Comparison of ENCODE assay signal across 1 cellular context in the genomic region with DNA sequence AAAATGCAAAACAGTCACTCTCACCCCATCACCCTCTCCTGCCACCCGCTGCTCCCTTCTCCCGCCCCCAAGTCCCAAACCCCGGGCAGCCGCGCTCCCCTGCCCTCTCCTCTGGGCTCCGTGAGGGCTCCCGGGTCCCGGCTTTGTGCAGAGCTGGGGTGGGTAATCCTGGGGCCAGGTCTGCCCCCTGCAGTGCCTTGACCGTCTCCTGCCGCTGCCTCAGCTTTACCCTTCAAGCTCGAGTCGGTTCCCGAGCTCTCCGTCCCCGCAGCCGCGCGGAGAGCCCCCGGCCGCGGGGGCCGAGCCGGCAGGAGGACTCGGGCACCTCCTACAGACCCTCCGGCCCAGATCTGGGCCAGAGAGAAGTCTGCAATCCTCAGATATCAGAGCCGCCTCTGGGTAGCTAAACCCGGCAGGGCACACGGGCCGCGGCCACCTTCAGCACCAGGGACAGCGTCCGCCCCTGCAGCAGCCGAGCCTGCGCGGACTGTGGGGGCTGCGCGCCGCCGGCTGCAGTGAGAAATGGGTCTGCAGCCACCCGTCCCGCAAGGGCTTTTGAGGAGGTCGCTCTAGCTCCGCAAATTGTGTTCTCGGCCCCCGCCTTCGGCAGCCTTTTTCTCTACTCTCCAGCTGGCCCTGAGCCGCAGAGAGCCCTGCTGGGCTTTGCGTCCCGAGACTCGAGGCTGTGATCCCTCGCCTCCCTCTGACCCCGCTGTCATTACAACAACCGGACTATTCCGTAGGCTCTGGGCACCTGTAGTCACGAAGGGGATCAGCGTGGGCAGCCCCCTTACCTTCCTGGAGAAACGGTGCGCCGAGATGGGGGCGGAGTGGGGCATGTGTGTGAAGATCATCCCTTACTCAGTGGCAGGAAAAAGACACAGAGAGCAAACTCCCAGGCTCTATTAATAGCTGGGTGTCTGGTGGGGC.
A peak's percentile ranks its signal among the peaks of the same experiment; 100 is the strongest.
TF ChIP-seq lines count a peak whose summit lies in the region.

No MANE protein-coding gene starts in this region.

TF ChIP-seq in HCT116, 20 proteins besides CTCF, POLR2A, EP300 and RAD21:
- TF ChIP-seq REST (IDR thresholded peaks at IDR 0.05; ENCODE audit: low read depth) (peak; percentile 85), EZH2phosphoT487 (IDR thresholded peaks at IDR 0.05; ENCODE audit: borderline replicate concordance) (no peak)
